Comparison of ENCODE assay signal across 1 cellular context in genomic region chr1:11059166-11059989, GRCh38.
TF ChIP-seq lines count a peak whose summit lies in the region.

No MANE protein-coding gene starts in this region.

TF ChIP-seq in HepG2, 621 proteins besides CTCF, POLR2A, EP300 and RAD21 (continued from another document and continues in another):
- TF ChIP-seq, protein P1, sequence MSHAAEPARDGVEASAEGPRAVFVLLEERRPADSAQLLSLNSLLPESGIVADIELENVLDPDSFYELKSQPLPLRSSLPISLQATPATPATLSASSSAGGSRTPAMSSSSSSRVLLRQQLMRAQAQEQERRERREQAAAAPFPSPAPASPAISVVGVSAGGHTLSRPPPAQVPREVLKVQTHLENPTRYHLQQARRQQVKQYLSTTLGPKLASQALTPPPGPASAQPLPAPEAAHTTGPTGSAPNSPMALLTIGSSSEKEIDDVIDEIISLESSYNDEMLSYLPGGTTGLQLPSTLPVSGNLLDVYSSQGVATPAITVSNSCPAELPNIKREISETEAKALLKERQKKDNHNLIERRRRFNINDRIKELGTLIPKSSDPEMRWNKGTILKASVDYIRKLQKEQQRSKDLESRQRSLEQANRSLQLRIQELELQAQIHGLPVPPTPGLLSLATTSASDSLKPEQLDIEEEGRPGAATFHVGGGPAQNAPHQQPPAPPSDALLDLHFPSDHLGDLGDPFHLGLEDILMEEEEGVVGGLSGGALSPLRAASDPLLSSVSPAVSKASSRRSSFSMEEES (CRISPR knock-in tag; IDR thresholded peaks at IDR 0.05): no peak
- TF ChIP-seq ZFP90 (CRISPR knock-in tag; IDR thresholded peaks at IDR 0.05; ENCODE audit: borderline replicate concordance): peak; percentile 69; the same call in 1 of the 2 replicates
- TF ChIP-seq ARNT2 (CRISPR knock-in tag; IDR thresholded peaks at IDR 0.05; ENCODE audit: low read depth): no peak
- no peak for TF ChIP-seq RBM22 (optimal IDR thresholded peaks at IDR 0.05; ENCODE audit: low read length)
- TF ChIP-seq ZNF501 (CRISPR knock-in tag; IDR thresholded peaks at IDR 0.05): 0 out of 2 replicates have a peak, but pooled peaks have one; percentile 32
- peak; percentile 79 for TF ChIP-seq SAP130 (CRISPR knock-in tag; IDR thresholded peaks at IDR 0.05; ENCODE audit: low read depth)
- peak; percentile 67 for TF ChIP-seq ARID4A (CRISPR knock-in tag; IDR thresholded peaks at IDR 0.05; ENCODE audit: borderline replicate concordance)
- no peak for TF ChIP-seq ZNF432 (CRISPR knock-in tag; IDR thresholded peaks at IDR 0.05; ENCODE audit: borderline replicate concordance)
- 0 out of 2 replicates have a peak, but pooled peaks have one; percentile 51 for TF ChIP-seq AHR (CRISPR knock-in tag; IDR thresholded peaks at IDR 0.05)
- no peak for TF ChIP-seq ARNTL (CRISPR knock-in tag; IDR thresholded peaks at IDR 0.05)
- 0 out of 2 replicates have a peak, but pooled peaks have one; percentile 19 for TF ChIP-seq NPAS2 (CRISPR knock-in tag; IDR thresholded peaks at IDR 0.05; ENCODE audit: borderline replicate concordance)
- TF ChIP-seq ZNF772 (CRISPR knock-in tag; IDR thresholded peaks at IDR 0.05): peak; percentile 71; the same call in 1 of the 2 replicates
- no peak for TF ChIP-seq SALL1 (CRISPR knock-in tag; IDR thresholded peaks at IDR 0.05)
- TF ChIP-seq SIX4 (CRISPR knock-in tag; IDR thresholded peaks at IDR 0.05): no peak
- no peak for TF ChIP-seq FOXK2 (IDR thresholded peaks at IDR 0.05)
- no peak for TF ChIP-seq KLF15 (CRISPR knock-in tag; IDR thresholded peaks at IDR 0.05; ENCODE audit: borderline replicate concordance)
- TF ChIP-seq, protein P2, sequence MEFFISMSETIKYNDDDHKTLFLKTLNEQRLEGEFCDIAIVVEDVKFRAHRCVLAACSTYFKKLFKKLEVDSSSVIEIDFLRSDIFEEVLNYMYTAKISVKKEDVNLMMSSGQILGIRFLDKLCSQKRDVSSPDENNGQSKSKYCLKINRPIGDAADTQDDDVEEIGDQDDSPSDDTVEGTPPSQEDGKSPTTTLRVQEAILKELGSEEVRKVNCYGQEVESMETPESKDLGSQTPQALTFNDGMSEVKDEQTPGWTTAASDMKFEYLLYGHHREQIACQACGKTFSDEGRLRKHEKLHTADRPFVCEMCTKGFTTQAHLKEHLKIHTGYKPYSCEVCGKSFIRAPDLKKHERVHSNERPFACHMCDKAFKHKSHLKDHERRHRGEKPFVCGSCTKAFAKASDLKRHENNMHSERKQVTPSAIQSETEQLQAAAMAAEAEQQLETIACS (CRISPR knock-in tag; IDR thresholded peaks at IDR 0.05): 0 out of 2 replicates have a peak, but pooled peaks have one; percentile 36
- no peak for TF ChIP-seq RARG (CRISPR knock-in tag; IDR thresholded peaks at IDR 0.05; ENCODE audit: low read depth)
- TF ChIP-seq TBX2 (CRISPR knock-in tag; IDR thresholded peaks at IDR 0.05; ENCODE audit: borderline replicate concordance): no peak
- no peak for TF ChIP-seq NFATC3 (CRISPR knock-in tag; IDR thresholded peaks at IDR 0.05)
- no peak for TF ChIP-seq ZNF350 (CRISPR knock-in tag; IDR thresholded peaks at IDR 0.05; ENCODE audit: borderline replicate concordance, low read depth)
- no peak for TF ChIP-seq ZBTB43 (CRISPR knock-in tag; conservative IDR thresholded peaks at IDR 0.05)
- TF ChIP-seq PRDM4 (CRISPR knock-in tag; IDR thresholded peaks at IDR 0.05; ENCODE audit: borderline replicate concordance): no peak
- TF ChIP-seq WIZ (CRISPR knock-in tag; IDR thresholded peaks at IDR 0.05): no peak
- TF ChIP-seq, protein P3, sequence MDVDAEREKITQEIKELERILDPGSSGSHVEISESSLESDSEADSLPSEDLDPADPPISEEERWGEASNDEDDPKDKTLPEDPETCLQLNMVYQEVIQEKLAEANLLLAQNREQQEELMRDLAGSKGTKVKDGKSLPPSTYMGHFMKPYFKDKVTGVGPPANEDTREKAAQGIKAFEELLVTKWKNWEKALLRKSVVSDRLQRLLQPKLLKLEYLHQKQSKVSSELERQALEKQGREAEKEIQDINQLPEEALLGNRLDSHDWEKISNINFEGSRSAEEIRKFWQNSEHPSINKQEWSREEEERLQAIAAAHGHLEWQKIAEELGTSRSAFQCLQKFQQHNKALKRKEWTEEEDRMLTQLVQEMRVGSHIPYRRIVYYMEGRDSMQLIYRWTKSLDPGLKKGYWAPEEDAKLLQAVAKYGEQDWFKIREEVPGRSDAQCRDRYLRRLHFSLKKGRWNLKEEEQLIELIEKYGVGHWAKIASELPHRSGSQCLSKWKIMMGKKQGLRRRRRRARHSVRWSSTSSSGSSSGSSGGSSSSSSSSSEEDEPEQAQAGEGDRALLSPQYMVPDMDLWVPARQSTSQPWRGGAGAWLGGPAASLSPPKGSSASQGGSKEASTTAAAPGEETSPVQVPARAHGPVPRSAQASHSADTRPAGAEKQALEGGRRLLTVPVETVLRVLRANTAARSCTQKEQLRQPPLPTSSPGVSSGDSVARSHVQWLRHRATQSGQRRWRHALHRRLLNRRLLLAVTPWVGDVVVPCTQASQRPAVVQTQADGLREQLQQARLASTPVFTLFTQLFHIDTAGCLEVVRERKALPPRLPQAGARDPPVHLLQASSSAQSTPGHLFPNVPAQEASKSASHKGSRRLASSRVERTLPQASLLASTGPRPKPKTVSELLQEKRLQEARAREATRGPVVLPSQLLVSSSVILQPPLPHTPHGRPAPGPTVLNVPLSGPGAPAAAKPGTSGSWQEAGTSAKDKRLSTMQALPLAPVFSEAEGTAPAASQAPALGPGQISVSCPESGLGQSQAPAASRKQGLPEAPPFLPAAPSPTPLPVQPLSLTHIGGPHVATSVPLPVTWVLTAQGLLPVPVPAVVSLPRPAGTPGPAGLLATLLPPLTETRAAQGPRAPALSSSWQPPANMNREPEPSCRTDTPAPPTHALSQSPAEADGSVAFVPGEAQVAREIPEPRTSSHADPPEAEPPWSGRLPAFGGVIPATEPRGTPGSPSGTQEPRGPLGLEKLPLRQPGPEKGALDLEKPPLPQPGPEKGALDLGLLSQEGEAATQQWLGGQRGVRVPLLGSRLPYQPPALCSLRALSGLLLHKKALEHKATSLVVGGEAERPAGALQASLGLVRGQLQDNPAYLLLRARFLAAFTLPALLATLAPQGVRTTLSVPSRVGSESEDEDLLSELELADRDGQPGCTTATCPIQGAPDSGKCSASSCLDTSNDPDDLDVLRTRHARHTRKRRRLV (CRISPR knock-in tag; IDR thresholded peaks at IDR 0.05): no peak
- 0 out of 2 replicates have a peak, but pooled peaks have one; percentile 19 for TF ChIP-seq ZNF235 (CRISPR knock-in tag; IDR thresholded peaks at IDR 0.05; ENCODE audit: borderline replicate concordance)
- peak; percentile 64 for TF ChIP-seq AGO2 (optimal IDR thresholded peaks at IDR 0.05; ENCODE audit: low read depth, low read length)
- peak; percentile 71; the same call in 1 of the 2 replicates for TF ChIP-seq ZNF234 (CRISPR knock-in tag; conservative IDR thresholded peaks at IDR 0.05)
- TF ChIP-seq ZNF672 (CRISPR knock-in tag; IDR thresholded peaks at IDR 0.05): no peak
- TF ChIP-seq, protein P4, sequence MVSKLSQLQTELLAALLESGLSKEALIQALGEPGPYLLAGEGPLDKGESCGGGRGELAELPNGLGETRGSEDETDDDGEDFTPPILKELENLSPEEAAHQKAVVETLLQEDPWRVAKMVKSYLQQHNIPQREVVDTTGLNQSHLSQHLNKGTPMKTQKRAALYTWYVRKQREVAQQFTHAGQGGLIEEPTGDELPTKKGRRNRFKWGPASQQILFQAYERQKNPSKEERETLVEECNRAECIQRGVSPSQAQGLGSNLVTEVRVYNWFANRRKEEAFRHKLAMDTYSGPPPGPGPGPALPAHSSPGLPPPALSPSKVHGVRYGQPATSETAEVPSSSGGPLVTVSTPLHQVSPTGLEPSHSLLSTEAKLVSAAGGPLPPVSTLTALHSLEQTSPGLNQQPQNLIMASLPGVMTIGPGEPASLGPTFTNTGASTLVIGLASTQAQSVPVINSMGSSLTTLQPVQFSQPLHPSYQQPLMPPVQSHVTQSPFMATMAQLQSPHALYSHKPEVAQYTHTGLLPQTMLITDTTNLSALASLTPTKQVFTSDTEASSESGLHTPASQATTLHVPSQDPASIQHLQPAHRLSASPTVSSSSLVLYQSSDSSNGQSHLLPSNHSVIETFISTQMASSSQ (IDR thresholded peaks at IDR 0.05; ENCODE audit: low read depth): no peak
- TF ChIP-seq, protein P4 (CRISPR knock-in tag; IDR thresholded peaks at IDR 0.05; ENCODE audit: borderline replicate concordance): no peak
- TF ChIP-seq ATF7 (IDR thresholded peaks at IDR 0.05): no peak
- no peak for TF ChIP-seq ATF7 (CRISPR knock-in tag; IDR thresholded peaks at IDR 0.05)
- no peak; the same call in 1 of the 2 replicates for TF ChIP-seq IKZF5 (CRISPR knock-in tag; IDR thresholded peaks at IDR 0.05)
- TF ChIP-seq, protein P5, sequence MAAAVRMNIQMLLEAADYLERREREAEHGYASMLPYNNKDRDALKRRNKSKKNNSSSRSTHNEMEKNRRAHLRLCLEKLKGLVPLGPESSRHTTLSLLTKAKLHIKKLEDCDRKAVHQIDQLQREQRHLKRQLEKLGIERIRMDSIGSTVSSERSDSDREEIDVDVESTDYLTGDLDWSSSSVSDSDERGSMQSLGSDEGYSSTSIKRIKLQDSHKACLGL (CRISPR knock-in tag; IDR thresholded peaks at IDR 0.05): peak; percentile 80; the same call in 1 of the 2 replicates
- TF ChIP-seq ZBTB7A (CRISPR knock-in tag; IDR thresholded peaks at IDR 0.05): peak; percentile 35; the same call in 1 of the 2 replicates
- TF ChIP-seq HOXA9 (CRISPR knock-in tag; IDR thresholded peaks at IDR 0.05; ENCODE audit: borderline replicate concordance): no peak
